Comparison of ENCODE assay signal across 17 cellular contexts in genomic region chr2:59604143-59604542, GRCh38.
"Had no signal": no experiment of that assay in that cellular context is flagged by ENCODE, and none has a peak within 500 bp of the region (broad histone marks: within the 10 kb centered on the region; RNA-seq: fewer than 3 reads in every experiment).

No MANE protein-coding gene starts in this region.

- H3K4me3 Mint-ChIP-seq: dendritic cell treated with granulocyte-macrophage colony-stimulating factor and Interleukin-4, amounts not matched to agents 40 ng/mL and 50 ng/mL, for 4 days; effector memory CD8-positive, alpha-beta T cell; naive B cell; nephron; stimulated activated naive B cell treated with anti-CD40 and anti-IgM and Interleukin-4, amounts not matched to agents 10 μg/mL and 1 μg/mL and 100 μg/mL, for 72 hours; stimulated activated naive CD8-positive, alpha-beta T cell treated with anti-CD3 and anti-CD28 coated beads, Interleukin-15, amount 100 ng/mL, for 72 hours had no signal

- H3K4me1 Mint-ChIP-seq: naive B cell; nephron; stimulated activated naive B cell treated with anti-CD40 and anti-IgM and Interleukin-4, amounts not matched to agents 10 μg/mL and 1 μg/mL and 100 μg/mL, for 72 hours; stimulated activated naive CD8-positive, alpha-beta T cell treated with anti-CD3 and anti-CD28 coated beads, Interleukin-15, amount 100 ng/mL, for 72 hours had no signal

- ATAC-seq: effector memory CD8-positive, alpha-beta T cell; gastrocnemius medialis; heart right ventricle; left lung; psoas muscle; stimulated activated naive B cell treated with anti-CD40 and anti-IgM and Interleukin-4, amounts not matched to agents 10 μg/mL and 1 μg/mL and 100 μg/mL, for 72 hours; stimulated activated naive CD8-positive, alpha-beta T cell treated with anti-CD3 and anti-CD28 coated beads, Interleukin-15, amount 100 ng/mL, for 72 hours had no signal

- H3K27ac Mint-ChIP-seq: dendritic cell treated with granulocyte-macrophage colony-stimulating factor and Interleukin-4, amounts not matched to agents 40 ng/mL and 50 ng/mL, for 4 days; effector memory CD8-positive, alpha-beta T cell; naive B cell; nephron; stimulated activated naive B cell treated with anti-CD40 and anti-IgM and Interleukin-4, amounts not matched to agents 10 μg/mL and 1 μg/mL and 100 μg/mL, for 72 hours; stimulated activated naive CD8-positive, alpha-beta T cell treated with anti-CD3 and anti-CD28 coated beads, Interleukin-15, amount 100 ng/mL, for 72 hours had no signal

- DNase-seq: effector memory CD8-positive, alpha-beta T cell; gastrocnemius medialis; islet precursor cell; left lung; mesenchymal stem cell; naive B cell; psoas muscle; retina; sigmoid colon; stimulated activated CD4-positive, alpha-beta T cell treated with anti-CD3 and anti-CD28 coated beads, Interleukin-2, amount 100 ng/mL, for 24 hours; stimulated activated CD4-positive, alpha-beta T cell treated with anti-CD3 and anti-CD28 coated beads, Interleukin-4, amount 100 ng/mL, for 4 hours; stimulated activated naive B cell treated with anti-CD40 and anti-IgM and Interleukin-4, amounts not matched to agents 10 μg/mL and 1 μg/mL and 100 μg/mL, for 72 hours; stimulated activated naive CD8-positive, alpha-beta T cell treated with anti-CD3 and anti-CD28 coated beads, Interleukin-15, amount 100 ng/mL, for 72 hours; trophoblast cell had no signal

- H3K27me3 Mint-ChIP-seq: dendritic cell treated with granulocyte-macrophage colony-stimulating factor and Interleukin-4, amounts not matched to agents 40 ng/mL and 50 ng/mL, for 4 days; effector memory CD8-positive, alpha-beta T cell; stimulated activated naive B cell treated with anti-CD40 and anti-IgM and Interleukin-4, amounts not matched to agents 10 μg/mL and 1 μg/mL and 100 μg/mL, for 72 hours; stimulated activated naive CD8-positive, alpha-beta T cell treated with anti-CD3 and anti-CD28 coated beads, Interleukin-15, amount 100 ng/mL, for 72 hours had no signal
